ENCODE assay signal across 8 cellular contexts in the genomic region with DNA sequence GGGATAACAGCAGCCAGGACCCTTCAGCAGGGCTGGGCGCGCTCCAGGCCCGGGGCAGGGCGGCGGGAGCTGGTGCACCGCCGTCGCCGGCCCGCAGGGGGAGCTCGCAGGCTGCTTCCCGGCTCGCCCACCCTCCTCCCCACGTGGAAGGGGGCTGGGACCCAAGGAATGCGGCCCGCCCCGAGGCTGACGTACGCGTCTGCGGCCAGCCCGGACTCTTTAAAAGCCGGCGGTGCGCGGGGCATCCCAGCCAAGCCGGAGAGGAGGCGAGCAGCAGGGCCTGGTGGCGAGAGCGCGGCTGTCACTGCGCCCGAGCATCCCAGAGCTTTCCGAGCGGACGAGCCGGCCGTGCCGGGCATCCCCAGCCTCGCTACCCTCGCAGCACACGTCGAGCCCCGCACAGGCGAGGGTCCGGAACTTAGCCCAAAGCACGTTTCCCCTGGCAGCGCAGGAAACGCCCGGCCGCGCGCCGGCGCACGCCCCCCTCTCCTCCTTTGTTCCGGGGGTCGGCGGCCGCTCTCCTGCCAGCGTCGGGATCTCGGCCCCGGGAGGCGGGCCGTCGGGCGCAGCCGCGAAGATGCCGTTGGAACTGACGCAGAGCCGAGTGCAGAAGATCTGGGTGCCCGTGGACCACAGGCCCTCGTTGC. TPM values are rescaled to one million over a fixed set of nuclear protein-coding genes. Genes with fewer than 3 reads are reported as not detected.
DNase-seq lines count a peak whose midpoint lies in the region; ATAC-seq and TF ChIP-seq lines count a peak whose summit lies in the region.

A gene (plus strand): TSS at position 249 of the 647 bp plus-strand sequence. CDS start 329 bp downstream, at position 578.

- peak; percentile 71 for ATAC-seq in GM21717 (IDR thresholded peaks at IDR 0.05; ENCODE audit: unreplicated experiment)

- peak within 1 kb of the TSS; percentile 87 to 89 for H3K27ac ChIP-seq in ovary
- H3K27ac ChIP-seq in thymus (ENCODE audit: low read depth), result peak within 1 kb of the TSS; percentile 83

- H3K27me3 ChIP-seq in ovary (no peaks in the 10 kb centered on the region), thymus (ENCODE audit: control insufficient read depth, insufficient read depth) (peaks cover 2% of the 10 kb centered on the region)

- H3K4me1 Mint-ChIP-seq in activated naive CD8-positive, alpha-beta T cell (ENCODE audit: low read depth), result peaks cover 29% of the 10 kb centered on the region

- peak; percentile 94 to 99 (median 98) for TF ChIP-seq CTCF in ovary (IDR thresholded peaks at IDR 0.05)

- H3K36me3 ChIP-seq in ovary (no peaks in the 10 kb centered on the region), thymus (ENCODE audit: control insufficient read depth, insufficient read depth) (no peaks in the 10 kb centered on the region)

- H3K27me3 Mint-ChIP-seq in activated naive CD8-positive, alpha-beta T cell, result no peaks in the 10 kb centered on the region

- peak; percentile 38 for TF ChIP-seq EP300 in ovary (IDR thresholded peaks at IDR 0.05)

- no peaks in the 10 kb centered on the region for H3K9me3 ChIP-seq in ovary
- no peaks in the 10 kb centered on the region for H3K9me3 ChIP-seq in thymus (ENCODE audit: control insufficient read depth)

- DNase-seq in G401 (ENCODE audit: low spot score), result peak; percentile 80
- DNase-seq in KG1 (lab: John Stamatoyannopoulos, UW), result peak; percentile 66
- peak; percentile 6 for DNase-seq in SKM-1 (lab: John Stamatoyannopoulos, UW; ENCODE audit: unreplicated experiment)
- peak; percentile 91 to 99 (median 98) for DNase-seq in head of caudate nucleus
- peak; percentile 96 to 98 (median 97) for DNase-seq in ovary

- H3K9me3 Mint-ChIP-seq in activated naive CD8-positive, alpha-beta T cell (ENCODE audit: low read depth), result no peaks in the 10 kb centered on the region

- H3K36me3 Mint-ChIP-seq in activated naive CD8-positive, alpha-beta T cell, result no peaks in the 10 kb centered on the region

- in situ Hi-C loops in G401 (cut with HindIII; ENCODE audit: low sequenced_read_pairs), result no loop called here

- intact Hi-C loops in head of caudate nucleus (cut with DNase I), result loop anchor here (2.0 to 5.0 kb wide), 3 partner anchors 41 to 198 kb away; no protein-coding TSS in a partner anchor
- intact Hi-C loops in ovary (cut with DNase I), result loop anchor here in 3 of 4 donors (2.0 to 10.0 kb wide), 6 partner anchors 40 to 199 kb away; no protein-coding TSS in a partner anchor

- H3K4me3 ChIP-seq in ovary (peak within 1 kb of the TSS; percentile 83), thymus (ENCODE audit: low read length) (peak within 1 kb of the TSS; percentile 52)

- H3K4me3 Mint-ChIP-seq in activated naive CD8-positive, alpha-beta T cell, result peak within 1 kb of the TSS; percentile 92

- WGBS in ovary, 3 donors, result 0% methylated on average over 4 to 75 of the region's 75 CpGs
- WGBS in thymus, result under 1% methylated on average over 75 of the region's 75 CpGs

- peak; percentile 96 for TF ChIP-seq POLR2A in ovary (IDR thresholded peaks at IDR 0.05)

- H3K4me1 ChIP-seq in ovary (ENCODE audit: insufficient read depth), result peaks cover 12% of the 10 kb centered on the region
- peaks cover 16% of the 10 kb centered on the region for H3K4me1 ChIP-seq in thymus (ENCODE audit: control insufficient read depth, insufficient read depth, low read length)

- peak within 1 kb of the TSS; percentile 90 for H3K27ac Mint-ChIP-seq in activated naive CD8-positive, alpha-beta T cell

RNA-seq across cellular contexts. Expression of the gene that starts here (rescaled TPM):
- 5.2 and 11.0 TPM in 2 replicates for total RNA-seq in G401 (2014; rRNA removed; shearing (Covaris generic))
- 10 to 100 TPM; 28.7 to 60.8 (median 41.6) TPM for total RNA-seq in ovary
- polyA plus RNA-seq in ovary (10 to 100 TPM; 15.3 to 24.5 TPM), thymus (39.3 TPM)

Comparison
In these comparisons a context has a peak if more than half of its experiments do, and no peak if none do; other contexts are left out.
1. Peak in every context shown above with its lines: DNase-seq, ATAC-seq, H3K4me3 ChIP-seq and H3K27ac ChIP-seq.
2. DNase-seq: peak in every context shown above with its lines; median percentile 98 in head of caudate nucleus; 97 in ovary; 80 in G401; 66 in KG1; 6 in SKM-1.